Comparison of ENCODE assay signal across 14 cellular contexts in the genomic region with DNA sequence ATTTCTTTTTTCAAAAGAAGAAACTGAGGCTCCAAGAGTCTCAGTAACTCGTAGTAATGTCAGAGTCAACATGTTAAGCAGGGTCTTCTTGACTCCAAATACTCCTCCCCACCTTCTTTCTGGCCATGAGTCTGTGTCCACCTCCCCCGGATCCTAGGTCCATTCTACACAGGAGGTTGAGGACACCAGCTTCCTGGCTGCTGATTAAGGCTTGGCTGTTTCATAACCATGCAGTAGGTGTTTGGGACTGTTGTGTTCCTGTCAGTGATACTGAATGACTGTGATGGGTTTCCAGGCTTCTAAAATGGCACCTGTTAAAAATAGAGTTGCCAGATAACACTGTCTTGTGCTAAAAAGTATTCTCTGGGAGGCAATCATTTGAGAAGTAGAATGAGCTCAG. TPM values are rescaled to one million over a fixed set of nuclear protein-coding genes. Genes with fewer than 3 reads are reported as not detected.
"Had no signal": no experiment of that assay in that cellular context is flagged by ENCODE, and none has a peak within 500 bp of the region (broad histone marks: within the 10 kb centered on the region; RNA-seq: fewer than 3 reads in every experiment).

No MANE protein-coding gene starts in this region.

- ATAC-seq: activated T-helper 17 cell treated with anti-CD3 and anti-CD28 coated beads, Interleukin-2, amount 50 U/mL, for 72 hours; natural killer cell; SK-N-SH treated with all-trans-retinoic acid at 6 μM for 48 hours; WTC11 had no signal

- DNase-seq: activated CD4-positive, alpha-beta T cell treated with anti-CD3 and anti-CD28 coated beads, Interleukin-2, amount 10 ng/mL, durations not matched to agents 24 days and 14 days; activated CD8-positive, alpha-beta memory T cell treated with anti-CD3 and anti-CD28 coated beads for 24 hours; activated naive CD4-positive, alpha-beta T cell treated with anti-CD3 and anti-CD28 coated beads, Interleukin-2, amount 10 ng/mL, durations not matched to agents 7 days and 5 days; foreskin melanocyte; hippocampal formation; mammary epithelial cell; natural killer cell; nucleus accumbens; SHP77; transverse colon had no signal

RNA-seq across cellular contexts. Expression of a gene that starts 18.2 kb away (rescaled TPM):
- total RNA-seq: activated CD4-positive, alpha-beta T cell treated with anti-CD3 and anti-CD28 coated beads, Interleukin-2, amount 10 ng/mL, durations not matched to agents 24 days and 14 days; activated T-helper 17 cell treated with anti-CD3 and anti-CD28 coated beads, Interleukin-2, amount 50 U/mL, for 72 hours; natural killer cell; T-helper 1 cell treated with Interleukin-12 subunit alpha and Interleukin-12 subunit beta and Interleukin-4 antibody, amounts not matched to agents 30 ng/mL and 1 ng/mL, for 36 hours had no signal
